Comparison of ENCODE assay signal across 8 cellular contexts in the genomic region with DNA sequence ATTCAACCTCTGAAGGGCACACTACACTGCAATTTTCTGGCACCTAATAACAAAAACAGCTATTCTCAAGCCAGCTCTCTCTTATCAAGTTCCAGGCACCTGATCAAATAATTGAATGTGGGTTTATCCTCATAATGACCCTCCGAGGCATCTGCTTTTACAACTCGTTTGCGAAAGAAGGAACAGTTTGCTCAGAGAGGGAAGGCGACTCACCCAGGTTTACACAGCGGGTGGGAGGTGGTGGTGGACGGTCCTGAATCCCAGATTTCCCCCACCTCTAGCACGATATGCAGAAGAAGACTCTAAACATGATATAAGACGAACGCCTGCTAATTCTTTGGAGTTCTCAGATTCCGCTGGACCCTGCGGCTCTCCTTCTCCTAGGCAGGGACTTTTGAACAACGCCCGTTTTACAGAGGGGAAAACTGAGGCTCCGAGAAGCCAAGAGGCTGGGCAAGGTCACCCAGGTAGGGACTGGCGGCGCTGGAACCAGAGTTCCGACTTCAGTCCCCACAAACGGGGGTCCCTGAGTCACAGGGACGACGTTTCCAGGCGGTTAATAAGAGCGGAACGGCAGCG. TPM values are rescaled to one million over a fixed set of nuclear protein-coding genes. Genes with fewer than 3 reads are reported as not detected.
DNase-seq lines count a peak whose midpoint lies in the region; ATAC-seq and TF ChIP-seq lines count a peak whose summit lies in the region.

No MANE protein-coding gene starts in this region.

- 2% methylated on average over 24 of the region's 24 CpGs for WGBS in lung, 2 donors

- DNase-seq in right atrium auricular region (ENCODE audit: low spot score) (no peak), cardiac septum (ENCODE audit: low spot score) (no peak), ascending aorta (ENCODE audit: low spot score in 2 of 2) (no peak), lung (ENCODE audit: low spot score) (no peak), upper lobe of right lung (no peak), occipital lobe (lab: John Stamatoyannopoulos, UW) (no peak), kidney tubule cell (ENCODE audit: low spot score) (no peak), NCI-H82 treated with DMSO at 0.1 percent for 48 hours (lab: John Stamatoyannopoulos, UW; ENCODE audit: unreplicated experiment) (no peak)

- H3K4me3 ChIP-seq in right atrium auricular region (peak overlapping the region; percentile 98 to 100), ascending aorta (peak overlapping the region; percentile 77 to 78), lung (peak overlapping the region; percentile 85), upper lobe of right lung (peak overlapping the region; percentile 78)

- H3K27me3 ChIP-seq in right atrium auricular region (no peaks in the 10 kb centered on the region), ascending aorta (no peaks in the 10 kb centered on the region), lung (ENCODE audit: control insufficient read depth, insufficient read depth) (no peaks in the 10 kb centered on the region), upper lobe of right lung (no peaks in the 10 kb centered on the region)

- TF ChIP-seq CTCF in right atrium auricular region (IDR thresholded peaks at IDR 0.05) (no peak), ascending aorta (IDR thresholded peaks at IDR 0.05) (no peak), lung (IDR thresholded peaks at IDR 0.05; ENCODE audit: control extremely low read depth, extremely low read depth) (no peak), upper lobe of right lung (IDR thresholded peaks at IDR 0.05) (no peak)

- H3K27ac ChIP-seq in right atrium auricular region (peak overlapping the region; percentile 92 to 99), ascending aorta (peak overlapping the region; percentile 82 to 88), lung (ENCODE audit: low read depth in 1 of 2, low read length in 1 of 2) (peak overlapping the region; percentile 83 to 95), upper lobe of right lung (peak overlapping the region; percentile 92)

- H3K4me1 ChIP-seq in right atrium auricular region = peaks cover 0 to 67% of the 10 kb centered on the region in 2 donors
- H3K4me1 ChIP-seq in ascending aorta = peaks cover 12 to 35% of the 10 kb centered on the region in 2 donors
- peaks cover 15 to 17% of the 10 kb centered on the region in 2 donors for H3K4me1 ChIP-seq in lung (ENCODE audit: control insufficient read depth in 2 of 2, insufficient read depth in 2 of 2, low read length in 2 of 2)
- peaks cover 29% of the 10 kb centered on the region for H3K4me1 ChIP-seq in upper lobe of right lung

- intact Hi-C loops in cardiac septum (cut with DNase I) = no loop called here
- intact Hi-C loops in ascending aorta (cut with DNase I) = loop anchor here (2.0 kb wide), 1 partner anchor 844 kb away; a partner anchor contains a TSS
- intact Hi-C loops in upper lobe of right lung (cut with DNase I) = no loop called here

- H3K9me3 ChIP-seq in right atrium auricular region (no peaks in the 10 kb centered on the region), ascending aorta (no peaks in the 10 kb centered on the region), lung (ENCODE audit: control insufficient read depth in 2 of 2, insufficient read depth in 1 of 2, low read length in 1 of 2) (no peaks in the 10 kb centered on the region), upper lobe of right lung (no peaks in the 10 kb centered on the region)

- no peaks in the 10 kb centered on the region for H3K36me3 ChIP-seq in right atrium auricular region
- H3K36me3 ChIP-seq in ascending aorta = no peaks in the 10 kb centered on the region
- H3K36me3 ChIP-seq in lung (ENCODE audit: control insufficient read depth in 2 of 2, insufficient read depth in 2 of 2, low read length in 2 of 2) = peaks cover 0 to 8% of the 10 kb centered on the region in 2 donors
- H3K36me3 ChIP-seq in upper lobe of right lung = no peaks in the 10 kb centered on the region

- no peak for ATAC-seq in lung (ENCODE audit: insufficient read depth, low FRiP score)
- ATAC-seq in upper lobe of right lung = no peak

RNA-seq across cellular contexts. Expression of a gene that starts 0.6 kb away (rescaled TPM):
- total RNA-seq in right atrium auricular region (10 to 100 TPM; 52.3 to 60.9 TPM), cardiac septum (54.1 TPM), ascending aorta (29.8 TPM), lung (10 to 100 TPM; 33.3 to 48.0 TPM), upper lobe of right lung (44.9 TPM), occipital lobe (24.2 TPM)
- 10 to 100 TPM; 55.7 to 64.7 TPM for polyA plus RNA-seq in lung

RNA-seq across cellular contexts. Expression of a gene that starts 2.9 kb away (rescaled TPM):
- total RNA-seq in right atrium auricular region (10 to 100 TPM; 33.9 to 45.8 TPM), cardiac septum (34.6 TPM), ascending aorta (67.3 TPM), lung (10 to 100 TPM; 23.8 to 70.5 TPM), upper lobe of right lung (29.3 TPM), occipital lobe (40.4 TPM)
- 10 to 100 TPM; 58.7 to 71.9 TPM for polyA plus RNA-seq in lung

RNA-seq across cellular contexts. Expression of a gene that starts 37.2 kb away (rescaled TPM):
- total RNA-seq in right atrium auricular region (1 to 10 TPM; 3.5 to 6.0 TPM), cardiac septum (5.6 TPM), ascending aorta (1.1 TPM), lung (1 to 10 TPM; 5.0 to 8.8 TPM), upper lobe of right lung (4.7 TPM), occipital lobe (17.5 TPM)
- polyA plus RNA-seq in lung = 1 to 10 TPM; 1.1 to 3.1 TPM

RNA-seq across cellular contexts. Expression of a gene that starts 42.6 kb away (rescaled TPM):
- 10 to 100 TPM; 22.9 to 38.0 TPM for total RNA-seq in right atrium auricular region
- total RNA-seq in cardiac septum = 17.9 TPM
- total RNA-seq in ascending aorta = 72.7 TPM
- 10 to 100 TPM; 17.7 to 37.0 TPM for total RNA-seq in lung
- polyA plus RNA-seq in lung = 10 to 100 TPM; 47.1 to 51.2 TPM
- 26.7 TPM for total RNA-seq in upper lobe of right lung
- total RNA-seq in occipital lobe = 20.4 TPM

RNA-seq across cellular contexts. Expression of a gene that starts 58.8 kb away (rescaled TPM):
- total RNA-seq in right atrium auricular region (1 to 10 TPM; 5.5 to 5.9 TPM), cardiac septum (6.9 TPM), ascending aorta (6.8 TPM), lung (1 to 10 TPM; 5.0 to 9.6 TPM), upper lobe of right lung (6.9 TPM), occipital lobe (20.3 TPM)
- 1 to 10 TPM; 1.6 to 2.1 TPM for polyA plus RNA-seq in lung
